ENCODE assay signal across 24 cellular contexts in genomic region chr15:56944485-56944884, GRCh38.
"Had no signal": no experiment of that assay in that cellular context is flagged by ENCODE, and none has a peak within 500 bp of the region (broad histone marks: within the 10 kb centered on the region; RNA-seq: fewer than 3 reads in every experiment).

No MANE protein-coding gene starts in this region.

- H3K9me3 ChIP-seq: ovary, suprapubic skin had no signal

- ATAC-seq: heart right ventricle; left colon; natural killer cell treated with Interleukin-12 subunit alpha and Interleukin-12 subunit beta and Interleukin-15 and Interleukin-18, amount 100 ng/mL, for 72 hours; sciatic nerve; stimulated activated naive B cell treated with anti-CD40 and anti-IgM and Interleukin-4, amounts not matched to agents 10 μg/mL and 1 μg/mL and 100 μg/mL, for 72 hours; stimulated activated naive CD8-positive, alpha-beta T cell treated with anti-CD3 and anti-CD28 coated beads, Interleukin-15, Interleukin-2, amounts not matched to agents 100 U/mL and 50 U/mL, for 24 hours had no signal

- H2AFZ ChIP-seq: hepatocyte had no signal

- FAIRE-seq: keratinocyte had no signal

- H3K4me1 ChIP-seq: uterus had no signal

- H3K36me3 ChIP-seq: ovary, right atrium auricular region, stomach, uterus had no signal

- H3K4me3 ChIP-seq: heart right ventricle, hepatocyte, left ventricle myocardium inferior, lung, ovary, right atrium auricular region, skin epidermis, stomach, suprapubic skin, tibial nerve, uterus had no signal

- H3K27me3 ChIP-seq: heart right ventricle, hepatocyte, ovary, right atrium auricular region, stomach, suprapubic skin, tibial nerve, uterus had no signal

- H3K27ac ChIP-seq: heart right ventricle, hepatocyte, left ventricle myocardium inferior, ovary, right atrium auricular region, stomach, suprapubic skin, tibial nerve, uterus had no signal

- H3K4me2 ChIP-seq: hepatocyte had no signal

- DNase-seq: heart right ventricle; kidney glomerular epithelial cell; left colon; left ventricle myocardium inferior; mesendoderm; naive B cell; ovary; stimulated activated CD4-positive, alpha-beta T cell treated with anti-CD3 and anti-CD28 coated beads, Interleukin-12 subunit alpha, Interleukin-12 subunit beta, amount 100 ng/mL, for 4 hours; stimulated activated CD4-positive, alpha-beta T cell treated with anti-CD3 and anti-CD28 coated beads, Interleukin-15, amount 100 ng/mL, for 24 hours; stimulated activated CD4-positive, alpha-beta T cell treated with anti-CD3 and anti-CD28 coated beads, Interleukin-2, amount 100 ng/mL, for 24 hours; stimulated activated CD4-positive, alpha-beta T cell treated with anti-CD3 and anti-CD28 coated beads, Interleukin-4, amount 100 ng/mL, for 1 hour; stimulated activated naive B cell treated with anti-CD40 and anti-IgM and Interleukin-4, amounts not matched to agents 10 μg/mL and 1 μg/mL and 100 μg/mL, for 72 hours; stimulated activated naive CD8-positive, alpha-beta T cell treated with anti-CD3 and anti-CD28 coated beads, Interleukin-15, Interleukin-2, amounts not matched to agents 100 U/mL and 50 U/mL, for 24 hours; stomach; uterus had no signal
